Comparison of ENCODE assay signal across 1 cellular context in genomic region chr17:40546497-40546896, GRCh38.
TF ChIP-seq lines count a peak whose summit lies in the region.

No MANE protein-coding gene starts in this region.

TF ChIP-seq in A549, 52 proteins besides CTCF, POLR2A, EP300 and RAD21:
- TF ChIP-seq KDM1A (IDR thresholded peaks at IDR 0.05; ENCODE audit: low read depth) (peak; percentile 44; the same call in 1 of the 2 replicates), HDAC2 (IDR thresholded peaks at IDR 0.05) (0 out of 2 replicates have a peak, but pooled peaks have one; percentile 17), FOSB (CRISPR knock-in tag; IDR thresholded peaks at IDR 0.05) (0 out of 2 replicates have a peak, but pooled peaks have one; percentile 15)
